In genomic region chr7:115491744-115492380, GRCh38 we compare ENCODE assay signal across 1 cellular context.
TF ChIP-seq lines count a peak whose summit lies in the region.

No MANE protein-coding gene starts in this region.

TF ChIP-seq in HEK293, 187 proteins besides CTCF, POLR2A, EP300 and RAD21 (continued from another document and continues in another):
- peak; percentile 86 for TF ChIP-seq ZBTB17 (tag by site-specific recombination; IDR thresholded peaks at IDR 0.05)
- no peak for TF ChIP-seq ZNF645 (tag by site-specific recombination; IDR thresholded peaks at IDR 0.05)
- no peak for TF ChIP-seq ZNF830 (tag by site-specific recombination; IDR thresholded peaks at IDR 0.05; ENCODE audit: low read depth)
- TF ChIP-seq ZNF274 (IDR thresholded peaks at IDR 0.05; ENCODE audit: low read length), result no peak
- no peak for TF ChIP-seq ZNF274 (tag by site-specific recombination; IDR thresholded peaks at IDR 0.05; ENCODE audit: borderline replicate concordance)
- 0 out of 2 replicates have a peak, but pooled peaks have one; percentile 36 for TF ChIP-seq YY2 (tag by site-specific recombination; IDR thresholded peaks at IDR 0.05)
- no peak for TF ChIP-seq ZNF791 (tag by site-specific recombination; IDR thresholded peaks at IDR 0.05)
- no peak for TF ChIP-seq ZNF510 (tag by site-specific recombination; IDR thresholded peaks at IDR 0.05; ENCODE audit: insufficient replicate concordance)
- 0 out of 2 replicates have a peak, but pooled peaks have one; percentile 39 for TF ChIP-seq SALL2 (tag by site-specific recombination; IDR thresholded peaks at IDR 0.05; ENCODE audit: borderline replicate concordance)
- TF ChIP-seq ZNF302 (tag by site-specific recombination; IDR thresholded peaks at IDR 0.05; ENCODE audit: low read depth), result no peak
- no peak for TF ChIP-seq ZBTB7A (tag by site-specific recombination; IDR thresholded peaks at IDR 0.05; ENCODE audit: low read depth)
- peak; percentile 81 for TF ChIP-seq FEZF1 (tag by site-specific recombination; IDR thresholded peaks at IDR 0.05)
- no peak for TF ChIP-seq ZNF670 (tag by site-specific recombination; IDR thresholded peaks at IDR 0.05; ENCODE audit: low read depth)
- TF ChIP-seq ZNF513 (tag by site-specific recombination; IDR thresholded peaks at IDR 0.05), result no peak
- TF ChIP-seq, protein P1, sequence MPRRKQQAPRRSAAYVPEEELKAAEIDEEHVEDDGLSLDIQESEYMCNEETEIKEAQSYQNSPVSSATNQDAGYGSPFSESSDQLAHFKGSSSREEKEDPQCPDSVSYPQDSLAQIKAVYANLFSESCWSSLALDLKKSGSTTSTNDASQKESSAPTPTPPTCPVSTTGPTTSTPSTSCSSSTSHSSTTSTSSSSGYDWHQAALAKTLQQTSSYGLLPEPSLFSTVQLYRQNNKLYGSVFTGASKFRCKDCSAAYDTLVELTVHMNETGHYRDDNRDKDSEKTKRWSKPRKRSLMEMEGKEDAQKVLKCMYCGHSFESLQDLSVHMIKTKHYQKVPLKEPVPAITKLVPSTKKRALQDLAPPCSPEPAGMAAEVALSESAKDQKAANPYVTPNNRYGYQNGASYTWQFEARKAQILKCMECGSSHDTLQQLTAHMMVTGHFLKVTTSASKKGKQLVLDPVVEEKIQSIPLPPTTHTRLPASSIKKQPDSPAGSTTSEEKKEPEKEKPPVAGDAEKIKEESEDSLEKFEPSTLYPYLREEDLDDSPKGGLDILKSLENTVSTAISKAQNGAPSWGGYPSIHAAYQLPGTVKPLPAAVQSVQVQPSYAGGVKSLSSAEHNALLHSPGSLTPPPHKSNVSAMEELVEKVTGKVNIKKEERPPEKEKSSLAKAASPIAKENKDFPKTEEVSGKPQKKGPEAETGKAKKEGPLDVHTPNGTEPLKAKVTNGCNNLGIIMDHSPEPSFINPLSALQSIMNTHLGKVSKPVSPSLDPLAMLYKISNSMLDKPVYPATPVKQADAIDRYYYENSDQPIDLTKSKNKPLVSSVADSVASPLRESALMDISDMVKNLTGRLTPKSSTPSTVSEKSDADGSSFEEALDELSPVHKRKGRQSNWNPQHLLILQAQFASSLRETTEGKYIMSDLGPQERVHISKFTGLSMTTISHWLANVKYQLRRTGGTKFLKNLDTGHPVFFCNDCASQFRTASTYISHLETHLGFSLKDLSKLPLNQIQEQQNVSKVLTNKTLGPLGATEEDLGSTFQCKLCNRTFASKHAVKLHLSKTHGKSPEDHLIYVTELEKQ (tag by site-specific recombination; IDR thresholded peaks at IDR 0.05; ENCODE audit: borderline replicate concordance), result no peak
- no peak for TF ChIP-seq PATZ1 (tag by site-specific recombination; IDR thresholded peaks at IDR 0.05)
- TF ChIP-seq ZNF112 (tag by site-specific recombination; IDR thresholded peaks at IDR 0.05), result no peak
- no peak for TF ChIP-seq GLI4 (tag by site-specific recombination; IDR thresholded peaks at IDR 0.05)
- TF ChIP-seq ZNF843 (tag by site-specific recombination; IDR thresholded peaks at IDR 0.05), result peak; percentile 94
- peak; percentile 54 for TF ChIP-seq ZXDB (tag by site-specific recombination; IDR thresholded peaks at IDR 0.05)
- peak; percentile 47 for TF ChIP-seq WT1 (tag by site-specific recombination; IDR thresholded peaks at IDR 0.05)
- no peak for TF ChIP-seq TRIM28 (IDR thresholded peaks at IDR 0.05; ENCODE audit: borderline replicate concordance, low read length)
- TF ChIP-seq, protein P2, sequence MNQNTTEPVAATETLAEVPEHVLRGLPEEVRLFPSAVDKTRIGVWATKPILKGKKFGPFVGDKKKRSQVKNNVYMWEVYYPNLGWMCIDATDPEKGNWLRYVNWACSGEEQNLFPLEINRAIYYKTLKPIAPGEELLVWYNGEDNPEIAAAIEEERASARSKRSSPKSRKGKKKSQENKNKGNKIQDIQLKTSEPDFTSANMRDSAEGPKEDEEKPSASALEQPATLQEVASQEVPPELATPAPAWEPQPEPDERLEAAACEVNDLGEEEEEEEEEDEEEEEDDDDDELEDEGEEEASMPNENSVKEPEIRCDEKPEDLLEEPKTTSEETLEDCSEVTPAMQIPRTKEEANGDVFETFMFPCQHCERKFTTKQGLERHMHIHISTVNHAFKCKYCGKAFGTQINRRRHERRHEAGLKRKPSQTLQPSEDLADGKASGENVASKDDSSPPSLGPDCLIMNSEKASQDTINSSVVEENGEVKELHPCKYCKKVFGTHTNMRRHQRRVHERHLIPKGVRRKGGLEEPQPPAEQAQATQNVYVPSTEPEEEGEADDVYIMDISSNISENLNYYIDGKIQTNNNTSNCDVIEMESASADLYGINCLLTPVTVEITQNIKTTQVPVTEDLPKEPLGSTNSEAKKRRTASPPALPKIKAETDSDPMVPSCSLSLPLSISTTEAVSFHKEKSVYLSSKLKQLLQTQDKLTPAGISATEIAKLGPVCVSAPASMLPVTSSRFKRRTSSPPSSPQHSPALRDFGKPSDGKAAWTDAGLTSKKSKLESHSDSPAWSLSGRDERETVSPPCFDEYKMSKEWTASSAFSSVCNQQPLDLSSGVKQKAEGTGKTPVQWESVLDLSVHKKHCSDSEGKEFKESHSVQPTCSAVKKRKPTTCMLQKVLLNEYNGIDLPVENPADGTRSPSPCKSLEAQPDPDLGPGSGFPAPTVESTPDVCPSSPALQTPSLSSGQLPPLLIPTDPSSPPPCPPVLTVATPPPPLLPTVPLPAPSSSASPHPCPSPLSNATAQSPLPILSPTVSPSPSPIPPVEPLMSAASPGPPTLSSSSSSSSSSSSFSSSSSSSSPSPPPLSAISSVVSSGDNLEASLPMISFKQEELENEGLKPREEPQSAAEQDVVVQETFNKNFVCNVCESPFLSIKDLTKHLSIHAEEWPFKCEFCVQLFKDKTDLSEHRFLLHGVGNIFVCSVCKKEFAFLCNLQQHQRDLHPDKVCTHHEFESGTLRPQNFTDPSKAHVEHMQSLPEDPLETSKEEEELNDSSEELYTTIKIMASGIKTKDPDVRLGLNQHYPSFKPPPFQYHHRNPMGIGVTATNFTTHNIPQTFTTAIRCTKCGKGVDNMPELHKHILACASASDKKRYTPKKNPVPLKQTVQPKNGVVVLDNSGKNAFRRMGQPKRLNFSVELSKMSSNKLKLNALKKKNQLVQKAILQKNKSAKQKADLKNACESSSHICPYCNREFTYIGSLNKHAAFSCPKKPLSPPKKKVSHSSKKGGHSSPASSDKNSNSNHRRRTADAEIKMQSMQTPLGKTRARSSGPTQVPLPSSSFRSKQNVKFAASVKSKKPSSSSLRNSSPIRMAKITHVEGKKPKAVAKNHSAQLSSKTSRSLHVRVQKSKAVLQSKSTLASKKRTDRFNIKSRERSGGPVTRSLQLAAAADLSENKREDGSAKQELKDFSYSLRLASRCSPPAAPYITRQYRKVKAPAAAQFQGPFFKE (tag by site-specific recombination; IDR thresholded peaks at IDR 0.05; ENCODE audit: borderline replicate concordance), result no peak
- TF ChIP-seq ZNF692 (tag by site-specific recombination; IDR thresholded peaks at IDR 0.05), result no peak
- 0 out of 2 replicates have a peak, but pooled peaks have one; percentile 22 for TF ChIP-seq ZEB2 (tag by site-specific recombination; IDR thresholded peaks at IDR 0.05)
- TF ChIP-seq ZNF596 (tag by site-specific recombination; IDR thresholded peaks at IDR 0.05), result peak; percentile 10; the same call in 1 of the 2 replicates
- TF ChIP-seq ZNF558 (tag by site-specific recombination; IDR thresholded peaks at IDR 0.05), result no peak
- TF ChIP-seq, protein P3, sequence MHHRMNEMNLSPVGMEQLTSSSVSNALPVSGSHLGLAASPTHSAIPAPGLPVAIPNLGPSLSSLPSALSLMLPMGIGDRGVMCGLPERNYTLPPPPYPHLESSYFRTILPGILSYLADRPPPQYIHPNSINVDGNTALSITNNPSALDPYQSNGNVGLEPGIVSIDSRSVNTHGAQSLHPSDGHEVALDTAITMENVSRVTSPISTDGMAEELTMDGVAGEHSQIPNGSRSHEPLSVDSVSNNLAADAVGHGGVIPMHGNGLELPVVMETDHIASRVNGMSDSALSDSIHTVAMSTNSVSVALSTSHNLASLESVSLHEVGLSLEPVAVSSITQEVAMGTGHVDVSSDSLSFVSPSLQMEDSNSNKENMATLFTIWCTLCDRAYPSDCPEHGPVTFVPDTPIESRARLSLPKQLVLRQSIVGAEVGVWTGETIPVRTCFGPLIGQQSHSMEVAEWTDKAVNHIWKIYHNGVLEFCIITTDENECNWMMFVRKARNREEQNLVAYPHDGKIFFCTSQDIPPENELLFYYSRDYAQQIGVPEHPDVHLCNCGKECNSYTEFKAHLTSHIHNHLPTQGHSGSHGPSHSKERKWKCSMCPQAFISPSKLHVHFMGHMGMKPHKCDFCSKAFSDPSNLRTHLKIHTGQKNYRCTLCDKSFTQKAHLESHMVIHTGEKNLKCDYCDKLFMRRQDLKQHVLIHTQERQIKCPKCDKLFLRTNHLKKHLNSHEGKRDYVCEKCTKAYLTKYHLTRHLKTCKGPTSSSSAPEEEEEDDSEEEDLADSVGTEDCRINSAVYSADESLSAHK (tag by site-specific recombination; IDR thresholded peaks at IDR 0.05), result peak; percentile 29; the same call in 1 of the 2 replicates
- TF ChIP-seq ZNF404 (tag by site-specific recombination; IDR thresholded peaks at IDR 0.05), result no peak
- peak; percentile 84 for TF ChIP-seq OSR2 (tag by site-specific recombination; IDR thresholded peaks at IDR 0.05)
- peak; percentile 91 for TF ChIP-seq IKZF3 (tag by site-specific recombination; IDR thresholded peaks at IDR 0.05)
- TF ChIP-seq BCL11B (tag by site-specific recombination; IDR thresholded peaks at IDR 0.05; ENCODE audit: low read depth), result peak; percentile 89; the same call in 1 of the 2 replicates
- no peak for TF ChIP-seq INSM2 (tag by site-specific recombination; IDR thresholded peaks at IDR 0.05)
- TF ChIP-seq HOXC10 (CRISPR knock-in tag; IDR thresholded peaks at IDR 0.05), result no peak
- TF ChIP-seq ZNF223 (tag by site-specific recombination; IDR thresholded peaks at IDR 0.05), result no peak
- 0 out of 2 replicates have a peak, but pooled peaks have one; percentile 22 for TF ChIP-seq ZNF776 (tag by site-specific recombination; IDR thresholded peaks at IDR 0.05; ENCODE audit: borderline replicate concordance)
- peak; percentile 30; the same call in 1 of the 2 replicates for TF ChIP-seq GLI2 (tag by site-specific recombination; IDR thresholded peaks at IDR 0.05; ENCODE audit: borderline replicate concordance, low read depth)
- TF ChIP-seq KLF10 (tag by site-specific recombination; IDR thresholded peaks at IDR 0.05), result peak; percentile 58; the same call in 1 of the 2 replicates
- no peak for TF ChIP-seq ZNF350 (tag by site-specific recombination; IDR thresholded peaks at IDR 0.05)
- 0 out of 2 replicates have a peak, but pooled peaks have one; percentile 15 for TF ChIP-seq ZNF335 (tag by site-specific recombination; conservative IDR thresholded peaks at IDR 0.05)
